Comparison of ENCODE assay signal across 23 cellular contexts in the genomic region with DNA sequence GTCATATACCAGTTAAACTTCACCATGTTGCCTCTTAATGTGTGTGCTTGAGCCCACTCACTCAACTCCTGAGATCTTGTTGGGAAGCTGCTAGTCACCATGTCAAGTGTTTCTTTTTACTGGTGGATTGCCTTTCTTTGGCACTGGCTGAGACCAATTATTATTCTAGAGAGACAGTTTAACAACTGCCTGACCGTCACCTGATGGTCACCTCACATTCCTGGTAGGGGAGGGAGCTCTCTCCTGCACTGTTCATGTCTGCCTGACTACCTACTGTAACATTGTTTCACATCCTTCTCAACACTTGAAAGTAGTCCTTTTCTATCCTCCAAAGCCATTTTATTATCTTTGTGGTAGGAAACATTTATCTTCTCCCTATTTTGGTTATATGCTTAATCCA.
DNase-seq lines count a peak whose midpoint lies in the region; ATAC-seq, FAIRE-seq and TF ChIP-seq lines count a peak whose summit lies in the region.
"Had no signal": no experiment of that assay in that cellular context is flagged by ENCODE, and none has a peak within 500 bp of the region (broad histone marks: within the 10 kb centered on the region; RNA-seq: fewer than 3 reads in every experiment).

No MANE protein-coding gene starts in this region.

- H4K5ac ChIP-seq in H1 (ENCODE audit: insufficient read length, low read depth, low read length) (peak overlapping the region; percentile 48), mesendoderm (ENCODE audit: low read length) (no peak overlapping the region)

- H4K91ac ChIP-seq in H1 (replicated peaks; ENCODE audit: insufficient read length, low read length): peak overlapping the region; percentile 22

- peak overlapping the region; percentile 97 for H2BK120ac ChIP-seq in H1 (replicated peaks; ENCODE audit: low read depth, low read length)
- H2BK120ac ChIP-seq in mesendoderm (ENCODE audit: low read depth, low read length): no peak overlapping the region

- no peak overlapping the region; the same call in 1 of the 2 replicates for H3K4me2 ChIP-seq in GM23338
- no peak overlapping the region for H3K4me2 ChIP-seq in H1 (ENCODE audit: insufficient read depth in 1 of 2, low read depth in 2 of 2, low read length in 2 of 2)
- no peak overlapping the region for H3K4me2 ChIP-seq in mesendoderm (ENCODE audit: low read length)
- H3K4me2 ChIP-seq: A549; BLaER1 treated with 17β-estradiol and CSF1 and Interleukin-3, amounts not matched to agents 10 nM and 100 nM had no signal

- H3K79me1 ChIP-seq in H1 (ENCODE audit: low read depth, low read length): no peaks in the 10 kb centered on the region
- no peaks in the 10 kb centered on the region for H3K79me1 ChIP-seq in mesendoderm (ENCODE audit: low read length)

- no peak for TF ChIP-seq EP300 in H1 (IDR thresholded peaks at IDR 0.05; ENCODE audit: borderline replicate concordance in 1 of 2, low read depth in 2 of 2, low read length in 2 of 2)

- H3K23me2 ChIP-seq in H1 (ENCODE audit: low read depth, low read length): peaks cover 2% of the 10 kb centered on the region; the same call in 1 of the 2 replicates

- DNase-seq in GM23338 (ENCODE audit: low spot score) (no peak), H1 (ENCODE audit: low read depth in 1 of 2, low spot score in 2 of 2) (no peak), mesendoderm (no peak), UCSD-AML1 (lab: John Stamatoyannopoulos, UW; ENCODE audit: unreplicated experiment) (no peak), occipital lobe (lab: John Stamatoyannopoulos, UW) (no peak), DMS79 (lab: John Stamatoyannopoulos, UW) (no peak)
- DNase-seq: 8988T; ACHN; AML-193; BE2C; CD4-positive, alpha-beta T cell; CD8-positive, alpha-beta memory T cell; DMS 273 treated with DMSO at 0.1 percent for 48 hours; DMS79 treated with DMSO at 0.1 percent for 48 hours; H9 had no signal

- no peak overlapping the region for H3K56ac ChIP-seq in H1 (replicated peaks; ENCODE audit: insufficient read length, low read depth, low read length)
- peak overlapping the region; percentile 39 for H3K56ac ChIP-seq in mesendoderm (ENCODE audit: low read length)

- TF ChIP-seq RAD21 in H1 (IDR thresholded peaks at IDR 0.05 in 1 of 2, conservative IDR thresholded peaks at IDR 0.05 in 1 of 2; ENCODE audit: low read depth in 2 of 2, low read length in 2 of 2): no peak

- H2BK12ac ChIP-seq in H1 (ENCODE audit: low read depth, low read length): peak overlapping the region; percentile 29

- H3K4me3 ChIP-seq in GM23338 (no peak overlapping the region), H1 (ENCODE audit: extremely low read depth in 1 of 4, insufficient read depth in 2 of 4, low read depth in 3 of 4, low read length in 4 of 4) (no peak overlapping the region), iPS-20b (ENCODE audit: low read length) (no peak overlapping the region), mesendoderm (ENCODE audit: low read length) (no peak overlapping the region)
- H3K4me3 ChIP-seq: A549; BLaER1 treated with 17β-estradiol and CSF1 and Interleukin-3, amounts not matched to agents 10 nM and 100 nM had no signal

- 100% methylated on average over 1 of the region's 1 CpG; no CpG with 5 or more reads in 1 of the 2 experiments for WGBS in H1 (ENCODE audit: extremely low coverage in 1 of 2, insufficient coverage in 1 of 2, insufficient read length in 1 of 2, insufficient replicate concordance in 2 of 2, low coverage in 1 of 2, low lambda C conversion rate in 2 of 2, missing lambda C conversion rate in 1 of 2), 2 experiments
- no CpG with 5 or more reads among the region's 1 CpG for WGBS in mesendoderm (ENCODE audit: extremely low coverage, insufficient coverage, low lambda C conversion rate)

- peak overlapping the region; percentile 84 for H2BK20ac ChIP-seq in H1 (ENCODE audit: low read length)

- peaks cover 51% of the 10 kb centered on the region for H3K4me1 Mint-ChIP-seq in GM23338
- H3K4me1 Mint-ChIP-seq: CD14-positive monocyte; CD8-positive, alpha-beta memory T cell had no signal

- H3K4me3 Mint-ChIP-seq in GM23338: no peak overlapping the region
- H3K4me3 Mint-ChIP-seq: CD14-positive monocyte; CD4-positive, alpha-beta T cell; CD8-positive, alpha-beta memory T cell; H9 had no signal

- peak overlapping the region; percentile 76; the same call in 1 of the 2 replicates for H2BK5ac ChIP-seq in H1 (ENCODE audit: low read depth, low read length)
- H2BK5ac ChIP-seq in mesendoderm (ENCODE audit: low read length): peak overlapping the region; percentile 75

- H3K27ac ChIP-seq in GM23338 (ENCODE audit: low read depth) (peak overlapping the region; percentile 97), H1 (ENCODE audit: low read depth, low read length) (no peak overlapping the region), iPS-20b (ENCODE audit: low read length) (no peak overlapping the region), mesendoderm (ENCODE audit: low read depth, low read length) (no peak overlapping the region)
- H3K27ac ChIP-seq: A549; BLaER1 treated with 17β-estradiol and CSF1 and Interleukin-3, amounts not matched to agents 10 nM and 100 nM had no signal

- H3K4me1 ChIP-seq in GM23338 (ENCODE audit: insufficient read depth) (peaks cover 39% of the 10 kb centered on the region), H1 (replicated peaks in 1 of 4; ENCODE audit: control insufficient read depth in 3 of 4, insufficient read depth in 4 of 4, low read length in 3 of 4) (peaks cover 6 to 19% (median 17%) of the 10 kb centered on the region in 4 experiments; a peak in 6 of 7 replicates), iPS-20b (ENCODE audit: insufficient read depth, low read length) (peaks cover 33% of the 10 kb centered on the region), mesendoderm (ENCODE audit: control insufficient read depth, low read depth, low read length) (peaks cover 6% of the 10 kb centered on the region)
- H3K4me1 ChIP-seq: A549; BLaER1 treated with 17β-estradiol and CSF1 and Interleukin-3, amounts not matched to agents 10 nM and 100 nM had no signal

- CTCF ChIA-PET in H1 (lab: Charles Lee; ENCODE audit: partially characterized antibody): interaction anchor here (1.7 kb wide), 1 partner anchor 10 kb away, joined by 3 read pairs; no protein-coding TSS in a partner anchor

- H3K9ac ChIP-seq in H1 (replicated peaks in 1 of 4; ENCODE audit: extremely low read depth in 1 of 4, low read depth in 3 of 4, low read length in 3 of 4) (no peak overlapping the region), iPS-20b (ENCODE audit: low read depth, low read length) (0 out of 2 replicates have a peak overlapping the region, but pooled peaks have one; percentile 2), mesendoderm (ENCODE audit: low read length) (no peak overlapping the region)
- H3K9ac ChIP-seq: BLaER1 treated with 17β-estradiol and CSF1 and Interleukin-3, amounts not matched to agents 10 nM and 100 nM had no signal

- TF ChIP-seq CTCF in GM23338 (conservative IDR thresholded peaks at IDR 0.05; ENCODE audit: low read depth in 2 of 2): no peak
- no peak for TF ChIP-seq CTCF in H1 (IDR thresholded peaks at IDR 0.05; ENCODE audit: control extremely low read depth in 1 of 3, insufficient read depth in 1 of 3, low read depth in 1 of 3, low read length in 3 of 3)

- H2AFZ ChIP-seq in GM23338 (no peak overlapping the region), H1 (ENCODE audit: low read length) (no peak overlapping the region)

- H2BK15ac ChIP-seq in H1 (ENCODE audit: low read length): no peak overlapping the region
- H2BK15ac ChIP-seq in mesendoderm (replicated peaks; ENCODE audit: low read depth): no peak overlapping the region

- no peak overlapping the region for H3K27ac Mint-ChIP-seq in GM23338
- H3K27ac Mint-ChIP-seq: CD14-positive monocyte; CD4-positive, alpha-beta T cell; CD8-positive, alpha-beta memory T cell had no signal

- no peaks in the 10 kb centered on the region for H4K20me1 ChIP-seq in GM23338 (replicated peaks; ENCODE audit: insufficient read depth)
- H4K20me1 ChIP-seq in H1 (replicated peaks in 1 of 2; ENCODE audit: control insufficient read depth in 1 of 2, insufficient read depth in 2 of 2, low read length in 2 of 2): no peaks in the 10 kb centered on the region
- H4K20me1 ChIP-seq: BLaER1 treated with 17β-estradiol and CSF1 and Interleukin-3, amounts not matched to agents 10 nM and 100 nM had no signal

- peaks cover 31% of the 10 kb centered on the region for H3K36me3 Mint-ChIP-seq in GM23338 (ENCODE audit: low read depth)
- H3K36me3 Mint-ChIP-seq: CD14-positive monocyte; CD8-positive, alpha-beta memory T cell had no signal

- H3K9me2 ChIP-seq in GM23338 (ENCODE audit: insufficient read depth): peaks cover 11% of the 10 kb centered on the region; the same call in 1 of the 2 replicates

- no peak for FAIRE-seq in H1 (lab: Jason Lieb, UNC)
- FAIRE-seq: A549, D721Med, G401.6, GM12892 had no signal

- H4K8ac ChIP-seq in H1 (ENCODE audit: extremely low read depth, insufficient read depth, low read length) (no peak overlapping the region), mesendoderm (ENCODE audit: low read depth, low read length) (no peak overlapping the region)

- peaks cover 1% of the 10 kb centered on the region for H3K27me3 Mint-ChIP-seq in GM23338 (ENCODE audit: insufficient read depth, low read depth, poor library complexity)

- H3K9me3 ChIP-seq in H1 (ENCODE audit: insufficient read depth in 2 of 2, low read depth in 1 of 2, low read length in 1 of 2) (peaks cover 13 to 17% of the 10 kb centered on the region in 2 experiments), iPS-20b (ENCODE audit: insufficient read depth, low read depth, low read length) (peaks cover 19% of the 10 kb centered on the region)
- H3K9me3 ChIP-seq: A549, BE2C had no signal

- H3K14ac ChIP-seq in H1 (ENCODE audit: insufficient read length): no peak overlapping the region

- ATAC-seq in GM23338: no peak
- ATAC-seq: A549, HCT116 had no signal

- 0 out of 2 replicates have a peak, but pooled peaks cover 9% of the 10 kb centered on the region for H3K36me3 ChIP-seq in GM23338 (ENCODE audit: insufficient read depth)
- H3K36me3 ChIP-seq in H1 (ENCODE audit: control insufficient read depth in 2 of 4, insufficient read depth in 4 of 4, low read length in 3 of 4): peaks cover 0 to 9% (median 0%) of the 10 kb centered on the region in 4 experiments; a peak in 1 of 8 replicates
- H3K36me3 ChIP-seq in iPS-20b (ENCODE audit: insufficient read depth, low read depth, low read length): no peaks in the 10 kb centered on the region
- H3K36me3 ChIP-seq in mesendoderm (ENCODE audit: control insufficient read depth, insufficient read depth, low read length): no peaks in the 10 kb centered on the region
- H3K36me3 ChIP-seq: BE2C; BLaER1 treated with 17β-estradiol and CSF1 and Interleukin-3, amounts not matched to agents 10 nM and 100 nM had no signal

- no peaks in the 10 kb centered on the region for H3K27me3 ChIP-seq in GM23338 (ENCODE audit: insufficient read depth)
- H3K27me3 ChIP-seq in H1 (replicated peaks in 1 of 4; ENCODE audit: control insufficient read depth in 3 of 4, extremely low read depth in 1 of 4, insufficient read depth in 3 of 4, low read length in 3 of 4): no peaks in the 10 kb centered on the region
- H3K27me3 ChIP-seq in iPS-20b (ENCODE audit: insufficient read depth, low read length): no peaks in the 10 kb centered on the region
- no peaks in the 10 kb centered on the region for H3K27me3 ChIP-seq in mesendoderm (ENCODE audit: insufficient read depth, low read length, poor library complexity)
- H3K27me3 ChIP-seq: BE2C; BLaER1 treated with 17β-estradiol and CSF1 and Interleukin-3, amounts not matched to agents 10 nM and 100 nM had no signal

- POLR2A ChIA-PET in H1 (lab: Charles Lee; ENCODE audit: partially characterized antibody): no interaction called here

- no peak overlapping the region for H3K23ac ChIP-seq in H1 (ENCODE audit: insufficient read length)
- no peak overlapping the region for H3K23ac ChIP-seq in mesendoderm (ENCODE audit: low read length)

- H2AK5ac ChIP-seq in H1 (ENCODE audit: low read depth, low read length) (peak overlapping the region; percentile 11), mesendoderm (ENCODE audit: low read length) (peak overlapping the region; percentile 5)

- H3F3A ChIP-seq in GM23338 (replicated peaks; ENCODE audit: low read depth): no peaks in the 10 kb centered on the region

- peak overlapping the region; percentile 33; the same call in 1 of the 2 replicates for H3K18ac ChIP-seq in H1 (ENCODE audit: extremely low read depth, low read length)
- H3K18ac ChIP-seq in mesendoderm (ENCODE audit: low read length): no peak overlapping the region

- peaks cover 32% of the 10 kb centered on the region for H3K9me3 Mint-ChIP-seq in GM23338

- H3K79me2 ChIP-seq in GM23338 (replicated peaks; ENCODE audit: insufficient read depth) (no peaks in the 10 kb centered on the region), H1 (ENCODE audit: control insufficient read depth in 1 of 2, insufficient read depth in 2 of 2, low read length in 2 of 2) (no peaks in the 10 kb centered on the region), mesendoderm (ENCODE audit: control insufficient read depth, insufficient read depth, low read length) (no peaks in the 10 kb centered on the region)

- no peak for TF ChIP-seq POLR2A in H1 (IDR thresholded peaks at IDR 0.05; ENCODE audit: control extremely low read depth in 1 of 2, low read depth in 2 of 2, low read length in 2 of 2)

- no peak overlapping the region for H3K4ac ChIP-seq in H1 (replicated peaks; ENCODE audit: insufficient read length, low read depth, low read length)
- no peak overlapping the region for H3K4ac ChIP-seq in mesendoderm (ENCODE audit: low read depth, low read length)
